ENCODE assay signal across 8 cellular contexts in genomic region chr1:225896937-225897549, GRCh38. TPM values are rescaled to one million over a fixed set of nuclear protein-coding genes. Genes with fewer than 3 reads are reported as not detected.
A peak's percentile ranks its signal among the peaks of the same experiment; 100 is the strongest.
DNase-seq lines count a peak whose midpoint lies in the region; ATAC-seq, FAIRE-seq and TF ChIP-seq lines count a peak whose summit lies in the region.

No MANE protein-coding gene starts in this region.

- H3K27ac Mint-ChIP-seq in GM23338: peak overlapping the region; percentile 13; the same call in 1 of the 2 replicates

- H3K9me2 ChIP-seq in GM23338 (ENCODE audit: insufficient read depth) (no peaks in the 10 kb centered on the region), GM23248 (ENCODE audit: insufficient read depth) (no peaks in the 10 kb centered on the region)

- DNase-seq in GM12891 (ENCODE audit: insufficient read length, low spot score) (peak; percentile 81), GM23338 (ENCODE audit: low spot score) (no peak), iPS-NIHi11 (ENCODE audit: low spot score) (peak; percentile 40), GM23248 (no peak), omental fat pad (ENCODE audit: low spot score) (no peak)
- peak; percentile 88 for DNase-seq in Jurkat, Clone E6-1 (ENCODE audit: low read depth, low spot score)
- peak; percentile 24 to 58 for DNase-seq in activated CD8-positive, alpha-beta memory T cell treated with anti-CD3 and anti-CD28 coated beads for 4 hours (ENCODE audit: low read depth in 2 of 2)
- DNase-seq in stimulated activated naive CD4-positive, alpha-beta T cell (lab: John Stamatoyannopoulos, UW): peak; percentile 59 to 89 (median 78)

- H3K79me2 ChIP-seq in GM23338 (replicated peaks; ENCODE audit: insufficient read depth) (no peaks in the 10 kb centered on the region), GM23248 (ENCODE audit: insufficient read depth) (no peaks in the 10 kb centered on the region)

- no peak overlapping the region for H3K9ac ChIP-seq in GM23248

- peak overlapping the region; percentile 90; the same call in 1 of the 2 replicates for H3K27ac ChIP-seq in GM23338 (ENCODE audit: low read depth)
- H3K27ac ChIP-seq in GM23248: no peak overlapping the region

- H3K4me1 Mint-ChIP-seq in GM23338: peaks cover 39% of the 10 kb centered on the region

- H3F3A ChIP-seq in GM23338 (replicated peaks; ENCODE audit: low read depth) (peaks cover 9% of the 10 kb centered on the region; the same call in 1 of the 2 replicates), GM23248 (ENCODE audit: insufficient read depth) (no peaks in the 10 kb centered on the region)

- no peaks in the 10 kb centered on the region for H3K27me3 ChIP-seq in GM23338 (ENCODE audit: insufficient read depth)
- H3K27me3 ChIP-seq in GM23248 (replicated peaks; ENCODE audit: insufficient read depth): no peaks in the 10 kb centered on the region

- in situ Hi-C loops in GM23248 (cut with MboI): no loop called here

- no peaks in the 10 kb centered on the region for H4K20me1 ChIP-seq in GM23338 (replicated peaks; ENCODE audit: insufficient read depth)
- no peaks in the 10 kb centered on the region for H4K20me1 ChIP-seq in GM23248 (ENCODE audit: insufficient read depth)

- H3K27me3 Mint-ChIP-seq in GM23338 (ENCODE audit: insufficient read depth, low read depth, poor library complexity): peaks cover 12% of the 10 kb centered on the region

- ATAC-seq in GM23338 (no peak), omental fat pad (ENCODE audit: low FRiP score) (no peak)

- WGBS in GM23248 (ENCODE audit: low coverage in 1 of 2, low lambda C conversion rate in 2 of 2, missing lambda C conversion rate in 2 of 2), 2 experiments: 74 to 84% methylated on average over 7 of the region's 7 CpGs

- 0 out of 2 replicates have a peak, but pooled peaks have one; percentile 28 for TF ChIP-seq POLR2A in GM12891 (IDR thresholded peaks at IDR 0.05; ENCODE audit: low read depth, low read length)

- H3K9me3 Mint-ChIP-seq in GM23338: no peaks in the 10 kb centered on the region; the same call in 2 of the 3 replicates

- no peak for TF ChIP-seq CTCF in GM23338 (conservative IDR thresholded peaks at IDR 0.05; ENCODE audit: low read depth in 2 of 2)
- no peak for TF ChIP-seq CTCF in omental fat pad (IDR thresholded peaks at IDR 0.05)

- peaks cover 44% of the 10 kb centered on the region for H3K4me1 ChIP-seq in GM23338 (ENCODE audit: insufficient read depth)
- H3K4me1 ChIP-seq in GM23248 (ENCODE audit: insufficient read depth): no peaks in the 10 kb centered on the region

- H3K36me3 ChIP-seq in GM23338 (ENCODE audit: insufficient read depth): no peaks in the 10 kb centered on the region
- H3K36me3 ChIP-seq in GM23248 (ENCODE audit: low read depth): no peaks in the 10 kb centered on the region

- H3K4me3 ChIP-seq in GM23338 (no peak overlapping the region), GM23248 (no peak overlapping the region)
- H3K4me3 ChIP-seq in Jurkat, Clone E6-1 (ENCODE audit: low read length): no peak overlapping the region

- peak; percentile 99 for FAIRE-seq in GM12891 (lab: Jason Lieb, UNC)

- H3K36me3 Mint-ChIP-seq in GM23338 (ENCODE audit: low read depth): no peaks in the 10 kb centered on the region; the same call in 2 of the 3 replicates

- no peak overlapping the region for H3K4me2 ChIP-seq in GM23338
- no peak overlapping the region for H3K4me2 ChIP-seq in GM23248 (ENCODE audit: unreplicated experiment)

- H3K4me3 Mint-ChIP-seq in GM23338: no peak overlapping the region

- no peaks in the 10 kb centered on the region for H3K9me3 ChIP-seq in GM23248 (ENCODE audit: low read depth)

- H2AFZ ChIP-seq in GM23338: no peak overlapping the region
- no peak overlapping the region for H2AFZ ChIP-seq in GM23248

TF ChIP-seq in GM12891, 5 proteins besides CTCF, POLR2A, EP300 and RAD21:
- TF ChIP-seq TAF1 (IDR thresholded peaks at IDR 0.05; ENCODE audit: low read depth, low read length) (no peak), PAX5 (IDR thresholded peaks at IDR 0.05; ENCODE audit: insufficient read depth, low read length, severe bottlenecking) (no peak), POLR2AphosphoS5 (IDR thresholded peaks at IDR 0.05; ENCODE audit: low read depth, low read length) (peak; percentile 42; the same call in 1 of the 2 replicates), POU2F2 (IDR thresholded peaks at IDR 0.05; ENCODE audit: low read depth, low read length) (peak; percentile 76), SPI1 (IDR thresholded peaks at IDR 0.05; ENCODE audit: low read depth, low read length) (peak; percentile 77)
TF ChIP-seq in GM12891: peak in this region for 3.

TF ChIP-seq in GM23338, 12 proteins besides CTCF, POLR2A, EP300 and RAD21 (continues in another document):
- TF ChIP-seq JUNB (IDR thresholded peaks at IDR 0.05; ENCODE audit: unreplicated experiment): no peak
- TF ChIP-seq STAT1 (IDR thresholded peaks at IDR 0.05; ENCODE audit: unreplicated experiment): no peak
- TF ChIP-seq EZH2 (IDR thresholded peaks at IDR 0.05; ENCODE audit: low read depth, unreplicated experiment): no peak
- no peak for TF ChIP-seq CREB1 (CRISPR knock-in tag; IDR thresholded peaks at IDR 0.05; ENCODE audit: low read depth)
- TF ChIP-seq POLR2AphosphoS5 (IDR thresholded peaks at IDR 0.05; ENCODE audit: low read depth): no peak

RNA-seq across cellular contexts. Expression of gene LEFTY1, which starts 8.1 kb away (rescaled TPM):
- 0.06 TPM for polyA plus RNA-seq in GM12891 (2012; ENCODE audit: low read depth, missing spikeins)
- 65.4 and 67.1 TPM in 2 replicates for total RNA-seq in GM23338 (2014; rRNA removed; shearing (Covaris generic))
- polyA plus RNA-seq in GM23338 (2016; fragmentation: Nextera tagmentation; extraction: Ambion mirVana): 25.7 and 27.5 TPM in 2 replicates
- not detected for polyA plus RNA-seq in Jurkat, Clone E6-1 (2012; ENCODE audit: insufficient read depth, insufficient read length)
- not detected in 2 replicates for total RNA-seq in GM23248 (2014; rRNA removed; shearing (Covaris generic))
- not detected in 2 replicates for polyA plus RNA-seq in GM23248 (2016; fragmentation: Nextera tagmentation; extraction: Ambion mirVana)
- under 1 TPM in 1 of 4 donors, not detected in 3; 0.44 TPM for total RNA-seq in omental fat pad

RNA-seq across cellular contexts. Expression of gene TMEM63A, which starts 14.9 kb away (rescaled TPM):
- polyA plus RNA-seq in GM12891 (2012; ENCODE audit: low read depth, missing spikeins): 9.0 TPM
- total RNA-seq in GM23338 (2014; rRNA removed; shearing (Covaris generic)): 61.8 and 76.9 TPM in 2 replicates
- polyA plus RNA-seq in GM23338 (2016; fragmentation: Nextera tagmentation; extraction: Ambion mirVana) (24.3 and 31.7 TPM in 2 replicates), GM23248 (2016; fragmentation: Nextera tagmentation; extraction: Ambion mirVana) (8.5 and 13.5 TPM in 2 replicates)
- polyA plus RNA-seq in Jurkat, Clone E6-1 (2012; ENCODE audit: insufficient read depth, insufficient read length): 27.9 TPM
- total RNA-seq in GM23248 (2014; rRNA removed; shearing (Covaris generic)): 9.7 and 11.9 TPM in 2 replicates
- 10 to 100 TPM; 27.6 to 93.3 (median 41.5) TPM for total RNA-seq in omental fat pad

RNA-seq across cellular contexts. Expression of gene PYCR2, which starts 27.0 kb away (rescaled TPM):
- 74.3 TPM for polyA plus RNA-seq in GM12891 (2012; ENCODE audit: low read depth, missing spikeins)
- total RNA-seq in GM23338 (2014; rRNA removed; shearing (Covaris generic)): 96.7 and 109 TPM in 2 replicates
- 89.1 and 95.1 TPM in 2 replicates for polyA plus RNA-seq in GM23338 (2016; fragmentation: Nextera tagmentation; extraction: Ambion mirVana)
- polyA plus RNA-seq in Jurkat, Clone E6-1 (2012; ENCODE audit: insufficient read depth, insufficient read length): 170 TPM
- total RNA-seq in GM23248 (2014; rRNA removed; shearing (Covaris generic)): 59.1 and 69.6 TPM in 2 replicates
- polyA plus RNA-seq in GM23248 (2016; fragmentation: Nextera tagmentation; extraction: Ambion mirVana): 55.5 and 61.1 TPM in 2 replicates
- 10 to 100 TPM; 33.5 to 52.6 (median 45.6) TPM for total RNA-seq in omental fat pad

RNA-seq across cellular contexts. Expression of gene LEFTY2, which starts 44.0 kb away (rescaled TPM):
- polyA plus RNA-seq in GM12891 (2012; ENCODE audit: low read depth, missing spikeins): not detected
- total RNA-seq in GM23338 (2014; rRNA removed; shearing (Covaris generic)): 12.4 and 16.9 TPM in 2 replicates
- polyA plus RNA-seq in GM23338 (2016; fragmentation: Nextera tagmentation; extraction: Ambion mirVana) (8.3 and 10.2 TPM in 2 replicates), GM23248 (2016; fragmentation: Nextera tagmentation; extraction: Ambion mirVana) (not detected in 2 replicates)
- not detected for polyA plus RNA-seq in Jurkat, Clone E6-1 (2012; ENCODE audit: insufficient read depth, insufficient read length)
- total RNA-seq in GM23248 (2014; rRNA removed; shearing (Covaris generic)): not detected in 2 replicates
- 1 to 10 TPM in 1 of 4 donors, under 1 TPM in 2, not detected in 1; 0.36 to 4.5 (median 0.63) TPM for total RNA-seq in omental fat pad

Comparison
In these comparisons a context has a peak if more than half of its experiments do, and no peak if none do; other contexts are left out.
1. DNase-seq: peak in GM12891 (single experiment), Jurkat, Clone E6-1 (single experiment), activated CD8-positive, alpha-beta memory T cell treated with anti-CD3 and anti-CD28 coated beads for 4 hours (2 of 2), iPS-NIHi11 (single experiment) and stimulated activated naive CD4-positive, alpha-beta T cell (6 of 6); none in GM23338 (single experiment), GM23248 (single experiment) and omental fat pad (single experiment).
2. RNA of gene LEFTY1, which starts 8.1 kb away (total RNA-seq): 65.4 to 67.1 TPM in GM23338; 0.44 TPM in omental fat pad and not detected in GM23248; every median in the first group is over 10 times any median in the second.